ENCODE assay signal across 1 cellular context in genomic region chr10:102599565-102600327, GRCh38.
TF ChIP-seq lines count a peak whose summit lies in the region.

No MANE protein-coding gene starts in this region.

TF ChIP-seq in HepG2, 621 proteins besides CTCF, POLR2A, EP300 and RAD21 (continued from another document and continues in another):
- TF ChIP-seq ARID5B (CRISPR knock-in tag; IDR thresholded peaks at IDR 0.05) (peak; percentile 92), TBX2 (CRISPR knock-in tag; IDR thresholded peaks at IDR 0.05; ENCODE audit: borderline replicate concordance) (peak; percentile 96), THRA (CRISPR knock-in tag; IDR thresholded peaks at IDR 0.05; ENCODE audit: borderline replicate concordance) (peak; percentile 74), AFF4 (CRISPR knock-in tag; IDR thresholded peaks at IDR 0.05) (no peak), MXI1 (IDR thresholded peaks at IDR 0.05; ENCODE audit: borderline replicate concordance, low read depth, low read length) (peak; percentile 63; the same call in 1 of the 3 replicates), NAIF1 (CRISPR knock-in tag; IDR thresholded peaks at IDR 0.05; ENCODE audit: borderline replicate concordance) (no peak), CREM (IDR thresholded peaks at IDR 0.05) (peak; percentile 83), CREM (CRISPR knock-in tag; IDR thresholded peaks at IDR 0.05) (no peak), ZNF230 (CRISPR knock-in tag; IDR thresholded peaks at IDR 0.05) (peak; percentile 56; the same call in 1 of the 2 replicates), KAT7 (CRISPR knock-in tag; IDR thresholded peaks at IDR 0.05; ENCODE audit: borderline replicate concordance) (0 out of 2 replicates have a peak, but pooled peaks have one; percentile 42), FOXP1 (IDR thresholded peaks at IDR 0.05) (no peak), FOXP1 (CRISPR knock-in tag; IDR thresholded peaks at IDR 0.05) (peak; percentile 82; the same call in 1 of the 2 replicates), ZNF678 (CRISPR knock-in tag; IDR thresholded peaks at IDR 0.05) (no peak), ZKSCAN8 (CRISPR knock-in tag; IDR thresholded peaks at IDR 0.05; ENCODE audit: borderline replicate concordance) (peak; percentile 27; the same call in 1 of the 2 replicates), ZBTB25 (CRISPR knock-in tag; IDR thresholded peaks at IDR 0.05) (peak; percentile 27; the same call in 1 of the 2 replicates), HNF4A (CRISPR knock-in tag; IDR thresholded peaks at IDR 0.05) (peak; percentile 73), ZNF143 (CRISPR knock-in tag; IDR thresholded peaks at IDR 0.05) (no peak), MED1 (CRISPR knock-in tag; IDR thresholded peaks at IDR 0.05) (peak; percentile 87), ZNF7 (CRISPR knock-in tag; IDR thresholded peaks at IDR 0.05) (peak; percentile 95), CBFB (CRISPR knock-in tag; IDR thresholded peaks at IDR 0.05) (peak; percentile 26; the same call in 1 of the 2 replicates), ZNF460 (CRISPR knock-in tag; IDR thresholded peaks at IDR 0.05; ENCODE audit: borderline replicate concordance) (no peak), TEAD2 (CRISPR knock-in tag; IDR thresholded peaks at IDR 0.05) (no peak), ZNF746 (CRISPR knock-in tag; IDR thresholded peaks at IDR 0.05) (peak; percentile 78), MIER3 (CRISPR knock-in tag; IDR thresholded peaks at IDR 0.05; ENCODE audit: borderline replicate concordance) (peak; percentile 62; the same call in 1 of the 2 replicates), MTERF4 (CRISPR knock-in tag; IDR thresholded peaks at IDR 0.05) (no peak), ZNF101 (CRISPR knock-in tag; IDR thresholded peaks at IDR 0.05; ENCODE audit: borderline replicate concordance, low read depth) (no peak), XRCC5 (optimal IDR thresholded peaks at IDR 0.05; ENCODE audit: low read length) (peak; percentile 72), ZMYM4 (CRISPR knock-in tag; IDR thresholded peaks at IDR 0.05) (peak; percentile 55; the same call in 1 of the 2 replicates), ZBTB39 (CRISPR knock-in tag; IDR thresholded peaks at IDR 0.05) (0 out of 2 replicates have a peak, but pooled peaks have one; percentile 30), GATAD2A (CRISPR knock-in tag; IDR thresholded peaks at IDR 0.05) (peak; percentile 90), SNAPC5 (CRISPR knock-in tag; IDR thresholded peaks at IDR 0.05; ENCODE audit: borderline replicate concordance) (0 out of 2 replicates have a peak, but pooled peaks have one; percentile 22), ZNF24 (IDR thresholded peaks at IDR 0.05) (0 out of 2 replicates have a peak, but pooled peaks have one; percentile 29), TRIM24 (CRISPR knock-in tag; IDR thresholded peaks at IDR 0.05) (no peak), SKI (IDR thresholded peaks at IDR 0.05; ENCODE audit: partially characterized antibody) (peak; percentile 81), POGZ (CRISPR knock-in tag; IDR thresholded peaks at IDR 0.05) (peak; percentile 61; the same call in 1 of the 2 replicates), ZNF362 (CRISPR knock-in tag; IDR thresholded peaks at IDR 0.05; ENCODE audit: borderline replicate concordance) (0 out of 2 replicates have a peak, but pooled peaks have one; percentile 7), HOXD1 (CRISPR knock-in tag; IDR thresholded peaks at IDR 0.05) (0 out of 2 replicates have a peak, but pooled peaks have one; percentile 24), RFX3 (CRISPR knock-in tag; IDR thresholded peaks at IDR 0.05) (no peak), SOX5 (CRISPR knock-in tag; IDR thresholded peaks at IDR 0.05; ENCODE audit: borderline replicate concordance) (peak; percentile 86), ZNF572 (CRISPR knock-in tag; IDR thresholded peaks at IDR 0.05) (0 out of 2 replicates have a peak, but pooled peaks have one; percentile 50), SPEN (CRISPR knock-in tag; IDR thresholded peaks at IDR 0.05; ENCODE audit: low read depth) (peak; percentile 80), ZNF766 (CRISPR knock-in tag; IDR thresholded peaks at IDR 0.05; ENCODE audit: borderline replicate concordance) (peak; percentile 59; the same call in 1 of the 2 replicates), ZBTB10 (CRISPR knock-in tag; IDR thresholded peaks at IDR 0.05; ENCODE audit: borderline replicate concordance) (0 out of 2 replicates have a peak, but pooled peaks have one; percentile 53), ZNF563 (CRISPR knock-in tag; IDR thresholded peaks at IDR 0.05) (0 out of 2 replicates have a peak, but pooled peaks have one; percentile 46)
